ENCODE assay signal across 12 cellular contexts in genomic region chr14:91299483-91300115, GRCh38. TPM values are rescaled to one million over a fixed set of nuclear protein-coding genes. Genes with fewer than 3 reads are reported as not detected.
DNase-seq lines count a peak whose midpoint lies in the region; ATAC-seq lines count a peak whose summit lies in the region.
"Had no signal": no experiment of that assay in that cellular context is flagged by ENCODE, and none has a peak within 500 bp of the region (broad histone marks: within the 10 kb centered on the region; RNA-seq: fewer than 3 reads in every experiment).

No MANE protein-coding gene starts in this region.

- peak; percentile 83 for DNase-seq in activated CD4-positive, alpha-beta T cell treated with anti-CD3 and anti-CD28 coated beads for 36 hours
- DNase-seq in activated CD4-positive, alpha-beta T cell treated with anti-CD3 and anti-CD28 coated beads for 4 hours = no peak
- DNase-seq in NCI-H187 treated with DMSO at 0.1 percent for 48 hours (lab: John Stamatoyannopoulos, UW) (peak; percentile 58), putamen (ENCODE audit: low spot score) (peak; percentile 62), HAP-1 (ENCODE audit: low spot score in 2 of 2) (no peak), SW 1271 (lab: John Stamatoyannopoulos, UW) (no peak)
- DNase-seq in activated CD8-positive, alpha-beta T cell treated with anti-CD3 and anti-CD28 coated beads, Interleukin-2, amount 10 ng/mL, durations not matched to agents 7 days and 5 days = no peak
- no peak for DNase-seq in central memory CD4-positive, alpha-beta T cell
- DNase-seq: effector CD4-positive, alpha-beta T cell; islet precursor cell; NCI-H82; transverse colon had no signal

- H3K27me3 ChIP-seq in HAP-1 (ENCODE audit: low read depth) = no peaks in the 10 kb centered on the region
- H3K27me3 ChIP-seq: transverse colon had no signal

- H3K4me1 ChIP-seq in HAP-1 = no peaks in the 10 kb centered on the region
- H3K4me1 ChIP-seq: transverse colon had no signal

- H3K27ac Mint-ChIP-seq in activated CD4-positive, alpha-beta T cell treated with anti-CD3 and anti-CD28 coated beads for 36 hours = peak overlapping the region; percentile 97
- H3K27ac Mint-ChIP-seq in activated CD8-positive, alpha-beta T cell treated with anti-CD3 and anti-CD28 coated beads, Interleukin-2, amount 10 ng/mL, durations not matched to agents 7 days and 5 days = peak overlapping the region; percentile 63

- no peak overlapping the region for H3K4me3 ChIP-seq in HAP-1
- H3K4me3 ChIP-seq: transverse colon had no signal

- H3K4me1 Mint-ChIP-seq in activated CD4-positive, alpha-beta T cell treated with anti-CD3 and anti-CD28 coated beads for 36 hours = peaks cover 54% of the 10 kb centered on the region
- peaks cover 17% of the 10 kb centered on the region for H3K4me1 Mint-ChIP-seq in activated CD8-positive, alpha-beta T cell treated with anti-CD3 and anti-CD28 coated beads, Interleukin-2, amount 10 ng/mL, durations not matched to agents 7 days and 5 days (ENCODE audit: low read depth)

- no peaks in the 10 kb centered on the region for H3K9me3 Mint-ChIP-seq in activated CD4-positive, alpha-beta T cell treated with anti-CD3 and anti-CD28 coated beads for 36 hours (ENCODE audit: low read depth)
- no peaks in the 10 kb centered on the region for H3K9me3 Mint-ChIP-seq in activated CD8-positive, alpha-beta T cell treated with anti-CD3 and anti-CD28 coated beads, Interleukin-2, amount 10 ng/mL, durations not matched to agents 7 days and 5 days (ENCODE audit: insufficient read depth)

- peaks cover 71% of the 10 kb centered on the region for H3K36me3 Mint-ChIP-seq in activated CD4-positive, alpha-beta T cell treated with anti-CD3 and anti-CD28 coated beads for 36 hours (ENCODE audit: low read depth)
- peaks cover 85% of the 10 kb centered on the region for H3K36me3 Mint-ChIP-seq in activated CD8-positive, alpha-beta T cell treated with anti-CD3 and anti-CD28 coated beads, Interleukin-2, amount 10 ng/mL, durations not matched to agents 7 days and 5 days (ENCODE audit: low read depth)

- ATAC-seq in activated CD4-positive, alpha-beta T cell treated with anti-CD3 and anti-CD28 coated beads for 36 hours = peak; percentile 17
- ATAC-seq in activated CD8-positive, alpha-beta T cell treated with anti-CD3 and anti-CD28 coated beads, Interleukin-2, amount 10 ng/mL, durations not matched to agents 7 days and 5 days = no peak

- no peaks in the 10 kb centered on the region for H3K9me3 ChIP-seq in HAP-1
- H3K9me3 ChIP-seq: transverse colon had no signal

- H3K4me3 Mint-ChIP-seq in activated CD4-positive, alpha-beta T cell treated with anti-CD3 and anti-CD28 coated beads for 36 hours = no peak overlapping the region
- H3K4me3 Mint-ChIP-seq in activated CD8-positive, alpha-beta T cell treated with anti-CD3 and anti-CD28 coated beads, Interleukin-2, amount 10 ng/mL, durations not matched to agents 7 days and 5 days = no peak overlapping the region

- peaks cover 62% of the 10 kb centered on the region for H3K36me3 ChIP-seq in HAP-1 (replicated peaks)

- in situ Hi-C loops in HAP-1 (cut with MboI; ENCODE audit: low sequenced_read_pairs) = loop anchor here (25.0 kb wide), 1 partner anchor 387 kb away; no protein-coding TSS in a partner anchor

- no peaks in the 10 kb centered on the region for H3K27me3 Mint-ChIP-seq in activated CD4-positive, alpha-beta T cell treated with anti-CD3 and anti-CD28 coated beads for 36 hours
- no peaks in the 10 kb centered on the region for H3K27me3 Mint-ChIP-seq in activated CD8-positive, alpha-beta T cell treated with anti-CD3 and anti-CD28 coated beads, Interleukin-2, amount 10 ng/mL, durations not matched to agents 7 days and 5 days (ENCODE audit: low read depth)

- intact Hi-C loops in activated CD4-positive, alpha-beta T cell treated with anti-CD3 and anti-CD28 coated beads for 36 hours (cut with DNase I, micrococcal nuclease) = loop anchor here (5.0 kb wide), 2 partner anchors 118 to 237 kb away; partner anchors contain the start of genes RPS6KA5 (in 2 of the 2) and CCDC88C (in 1 of the 2)

- CTCF ChIA-PET in activated CD4-positive, alpha-beta T cell treated with anti-CD3 and anti-CD28 coated beads for 36 hours (lab: Charles Lee) = interaction anchor here (0.7 to 1.9 kb wide), 7 partner anchors 14 to 126 kb away, joined by 3 to 6 read pairs (median 3); no protein-coding TSS in a partner anchor
- CTCF ChIA-PET in activated CD8-positive, alpha-beta T cell treated with anti-CD3 and anti-CD28 coated beads, Interleukin-2, amount 10 ng/mL, durations not matched to agents 7 days and 5 days (lab: Charles Lee) = interaction anchor here (1.3 to 1.5 kb wide), 2 partner anchors 12 to 120 kb away, joined by 3 read pairs; no protein-coding TSS in a partner anchor

- POLR2A ChIA-PET in activated CD4-positive, alpha-beta T cell treated with anti-CD3 and anti-CD28 coated beads for 36 hours (lab: Charles Lee) = no interaction called here
- POLR2A ChIA-PET in activated CD8-positive, alpha-beta T cell treated with anti-CD3 and anti-CD28 coated beads, Interleukin-2, amount 10 ng/mL, durations not matched to agents 7 days and 5 days (lab: Charles Lee) = interaction anchor here (0.6 to 1.2 kb wide), 2 partner anchors 18 to 900 kb away, joined by 3 read pairs; no protein-coding TSS in a partner anchor

RNA-seq across cellular contexts. Expression of gene GPR68, which starts 55.1 kb away (rescaled TPM):
- total RNA-seq in activated CD4-positive, alpha-beta T cell treated with anti-CD3 and anti-CD28 coated beads for 36 hours = 10 to 100 TPM in 1 of 2 experiments, 1 to 10 TPM in 1; 9.4 to 11.2 TPM
- total RNA-seq in activated CD8-positive, alpha-beta T cell treated with anti-CD3 and anti-CD28 coated beads, Interleukin-2, amount 10 ng/mL, durations not matched to agents 7 days and 5 days = 10 to 100 TPM; 44.6 to 45.3 TPM

Comparison
In these comparisons a context has a peak if more than half of its experiments do, and no peak if none do; other contexts are left out.
1. DNase-seq: peak in activated CD4-positive, alpha-beta T cell treated with anti-CD3 and anti-CD28 coated beads for 36 hours (single experiment), NCI-H187 treated with DMSO at 0.1 percent for 48 hours (single experiment) and putamen (single experiment); none in activated CD4-positive, alpha-beta T cell treated with anti-CD3 and anti-CD28 coated beads for 4 hours (0 of 2), activated CD8-positive, alpha-beta T cell treated with anti-CD3 and anti-CD28 coated beads, Interleukin-2, amount 10 ng/mL, durations not matched to agents 7 days and 5 days (single experiment), HAP-1 (0 of 2), SW 1271 (0 of 2) and central memory CD4-positive, alpha-beta T cell (single experiment).